17 cellular contexts compared by ENCODE assay signal in the genomic region with DNA sequence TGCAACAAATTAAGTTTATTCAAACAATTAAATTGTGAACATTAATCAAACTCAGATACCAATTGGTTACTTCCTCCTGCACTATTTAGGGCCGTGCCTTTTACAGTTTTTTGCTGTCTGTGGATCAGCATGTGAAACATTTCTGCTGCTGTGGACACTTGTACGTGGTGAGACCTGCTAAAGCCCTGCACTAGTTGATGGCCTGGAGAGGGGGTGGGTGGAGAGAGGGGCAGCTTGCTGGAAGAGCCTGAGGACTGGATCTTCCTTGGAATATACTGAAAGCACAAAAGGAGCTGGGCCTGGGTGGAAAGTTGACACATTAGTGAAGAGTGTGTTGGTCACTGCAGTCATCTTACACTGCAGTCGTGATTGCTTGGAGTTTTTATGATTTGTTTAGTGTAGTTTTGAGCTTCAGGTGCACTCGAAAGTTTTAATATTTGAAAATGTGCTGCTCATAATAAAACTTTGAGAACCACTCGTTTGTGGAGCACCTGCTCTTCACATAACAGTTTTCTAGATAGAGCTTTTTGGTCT. TPM values are rescaled to one million over a fixed set of nuclear protein-coding genes. Genes with fewer than 3 reads are reported as not detected.
DNase-seq lines count a peak whose midpoint lies in the region; ATAC-seq and TF ChIP-seq lines count a peak whose summit lies in the region.
"Had no signal": no experiment of that assay in that cellular context is flagged by ENCODE, and none has a peak within 500 bp of the region (broad histone marks: within the 10 kb centered on the region; RNA-seq: fewer than 3 reads in every experiment).

No MANE protein-coding gene starts in this region.

- H3K27ac ChIP-seq in neutrophil (peak overlapping the region; percentile 32), smooth muscle cell (ENCODE audit: low read depth) (no peak overlapping the region)
- H3K27ac ChIP-seq: KMS-11, parathyroid adenoma, skin epidermis had no signal

- H3K9me3 Mint-ChIP-seq in activated CD8-positive, alpha-beta T cell treated with anti-CD3 and anti-CD28 coated beads for 36 hours: peaks cover 2% of the 10 kb centered on the region
- no peaks in the 10 kb centered on the region for H3K9me3 Mint-ChIP-seq in activated CD8-positive, alpha-beta T cell treated with anti-CD3 and anti-CD28 coated beads, Interleukin-2, amount 10 ng/mL, durations not matched to agents 7 days and 5 days (ENCODE audit: insufficient read depth)
- peaks cover 2% of the 10 kb centered on the region for H3K9me3 Mint-ChIP-seq in activated naive CD8-positive, alpha-beta T cell treated with anti-CD3 and anti-CD28 coated beads for 36 hours
- H3K9me3 Mint-ChIP-seq: activated naive CD8-positive, alpha-beta T cell treated with anti-CD3 and anti-CD28 coated beads, Interleukin-2, amount 10 ng/mL, durations not matched to agents 7 days and 5 days; CD14-positive monocyte had no signal

- H3K27ac Mint-ChIP-seq in activated CD8-positive, alpha-beta T cell treated with anti-CD3 and anti-CD28 coated beads for 36 hours: peak overlapping the region; percentile 86
- no peak overlapping the region for H3K27ac Mint-ChIP-seq in activated CD8-positive, alpha-beta T cell treated with anti-CD3 and anti-CD28 coated beads, Interleukin-2, amount 10 ng/mL, durations not matched to agents 7 days and 5 days
- H3K27ac Mint-ChIP-seq in activated naive CD8-positive, alpha-beta T cell treated with anti-CD3 and anti-CD28 coated beads for 36 hours: peak overlapping the region; percentile 88
- H3K27ac Mint-ChIP-seq: activated naive CD8-positive, alpha-beta T cell treated with anti-CD3 and anti-CD28 coated beads, Interleukin-2, amount 10 ng/mL, durations not matched to agents 7 days and 5 days had no signal

- no peak for ATAC-seq in activated CD8-positive, alpha-beta T cell treated with anti-CD3 and anti-CD28 coated beads for 36 hours
- no peak for ATAC-seq in activated CD8-positive, alpha-beta T cell treated with anti-CD3 and anti-CD28 coated beads, Interleukin-2, amount 10 ng/mL, durations not matched to agents 7 days and 5 days
- ATAC-seq in HG02870 (IDR thresholded peaks at IDR 0.05; ENCODE audit: unreplicated experiment): no peak

- DNase-seq in activated CD8-positive, alpha-beta T cell treated with anti-CD3 and anti-CD28 coated beads for 36 hours: no peak
- no peak for DNase-seq in activated CD8-positive, alpha-beta T cell treated with anti-CD3 and anti-CD28 coated beads, Interleukin-2, amount 10 ng/mL, durations not matched to agents 7 days and 5 days
- peak; percentile 37 for DNase-seq in G401 (ENCODE audit: low spot score)
- no peak for DNase-seq in activated naive CD8-positive, alpha-beta T cell treated with anti-CD3 and anti-CD28 coated beads for 36 hours
- DNase-seq in NCI-H1105 treated with DMSO at 0.1 percent for 48 hours (lab: John Stamatoyannopoulos, UW): no peak
- DNase-seq in smooth muscle cell (lab: John Stamatoyannopoulos, UW; ENCODE audit: unreplicated experiment): no peak
- DNase-seq: activated naive CD8-positive, alpha-beta T cell treated with anti-CD3 and anti-CD28 coated beads, Interleukin-2, amount 10 ng/mL, durations not matched to agents 7 days and 5 days; EL; hippocampal formation; NCI-H1417 treated with DMSO at 0.1 percent for 48 hours; trophoblast cell had no signal

- no peaks in the 10 kb centered on the region for H3K9me3 ChIP-seq in neutrophil
- H3K9me3 ChIP-seq in smooth muscle cell (replicated peaks; ENCODE audit: low read depth): no peaks in the 10 kb centered on the region

- peaks cover 85% of the 10 kb centered on the region for H3K4me1 Mint-ChIP-seq in activated CD8-positive, alpha-beta T cell treated with anti-CD3 and anti-CD28 coated beads for 36 hours (ENCODE audit: low read depth)
- H3K4me1 Mint-ChIP-seq in activated CD8-positive, alpha-beta T cell treated with anti-CD3 and anti-CD28 coated beads, Interleukin-2, amount 10 ng/mL, durations not matched to agents 7 days and 5 days (ENCODE audit: low read depth): peaks cover 69% of the 10 kb centered on the region
- H3K4me1 Mint-ChIP-seq in activated naive CD8-positive, alpha-beta T cell treated with anti-CD3 and anti-CD28 coated beads for 36 hours: peaks cover 86% of the 10 kb centered on the region

- CTCF ChIA-PET in activated CD8-positive, alpha-beta T cell treated with anti-CD3 and anti-CD28 coated beads for 36 hours (lab: Charles Lee): interaction anchor here (0.8 to 1.4 kb wide), 5 partner anchors 9 to 68 kb away, joined by 3 to 7 read pairs (median 4); no protein-coding TSS in a partner anchor
- CTCF ChIA-PET in activated CD8-positive, alpha-beta T cell treated with anti-CD3 and anti-CD28 coated beads, Interleukin-2, amount 10 ng/mL, durations not matched to agents 7 days and 5 days (lab: Charles Lee): interaction anchor here (1.1 to 1.9 kb wide), 3 partner anchors 10 to 32 kb away, joined by 3 to 8 read pairs (median 6); a partner anchor contains a TSS

- 87% methylated on average over 5 of the region's 5 CpGs for WGBS in smooth muscle cell (ENCODE audit: low lambda C conversion rate)

- no peak overlapping the region for H2AFZ ChIP-seq in smooth muscle cell (ENCODE audit: low read depth)
- H2AFZ ChIP-seq: parathyroid adenoma had no signal

- H3K4me1 ChIP-seq in neutrophil (ENCODE audit: control insufficient read depth in 1 of 2, insufficient read depth in 1 of 2, low read depth in 1 of 2, low read length in 1 of 2): peaks cover 28 to 65% of the 10 kb centered on the region in 2 experiments
- no peaks in the 10 kb centered on the region for H3K4me1 ChIP-seq in smooth muscle cell (ENCODE audit: low read depth)
- H3K4me1 ChIP-seq: parathyroid adenoma had no signal

- POLR2A ChIA-PET in activated CD8-positive, alpha-beta T cell treated with anti-CD3 and anti-CD28 coated beads for 36 hours (lab: Charles Lee): interaction anchor here (0.9 to 1.1 kb wide), 2 partner anchors 10 to 21 kb away, joined by 5 to 8 read pairs; no protein-coding TSS in a partner anchor
- POLR2A ChIA-PET in activated CD8-positive, alpha-beta T cell treated with anti-CD3 and anti-CD28 coated beads, Interleukin-2, amount 10 ng/mL, durations not matched to agents 7 days and 5 days (lab: Charles Lee): interaction anchor here (1.3 kb wide), 1 partner anchor 10 kb away, joined by 4 read pairs; no protein-coding TSS in a partner anchor

- intact Hi-C loops in activated CD8-positive, alpha-beta T cell treated with anti-CD3 and anti-CD28 coated beads for 36 hours (cut with micrococcal nuclease): no loop called here

- peak overlapping the region; percentile 0 for H3K4me3 Mint-ChIP-seq in activated CD8-positive, alpha-beta T cell treated with anti-CD3 and anti-CD28 coated beads for 36 hours
- H3K4me3 Mint-ChIP-seq in activated CD8-positive, alpha-beta T cell treated with anti-CD3 and anti-CD28 coated beads, Interleukin-2, amount 10 ng/mL, durations not matched to agents 7 days and 5 days: no peak overlapping the region
- no peak overlapping the region for H3K4me3 Mint-ChIP-seq in activated naive CD8-positive, alpha-beta T cell treated with anti-CD3 and anti-CD28 coated beads for 36 hours
- H3K4me3 Mint-ChIP-seq: CD14-positive monocyte had no signal

- in situ Hi-C loops in G401 (cut with HindIII; ENCODE audit: low sequenced_read_pairs): no loop called here

- no peaks in the 10 kb centered on the region for H3K36me3 ChIP-seq in neutrophil
- no peaks in the 10 kb centered on the region for H3K36me3 ChIP-seq in smooth muscle cell (ENCODE audit: low read depth)

- TF ChIP-seq CTCF in activated CD8-positive, alpha-beta T cell treated with anti-CD3 and anti-CD28 coated beads for 36 hours (IDR thresholded peaks at IDR 0.05): no peak
- no peak for TF ChIP-seq CTCF in neutrophil (IDR thresholded peaks at IDR 0.05)
- no peak for TF ChIP-seq CTCF in smooth muscle cell (IDR thresholded peaks at IDR 0.05; ENCODE audit: borderline replicate concordance, insufficient read depth, poor library complexity, severe bottlenecking)

- no peaks in the 10 kb centered on the region for H3K27me3 Mint-ChIP-seq in activated CD8-positive, alpha-beta T cell treated with anti-CD3 and anti-CD28 coated beads for 36 hours
- H3K27me3 Mint-ChIP-seq in activated CD8-positive, alpha-beta T cell treated with anti-CD3 and anti-CD28 coated beads, Interleukin-2, amount 10 ng/mL, durations not matched to agents 7 days and 5 days (ENCODE audit: low read depth): no peaks in the 10 kb centered on the region
- H3K27me3 Mint-ChIP-seq in activated naive CD8-positive, alpha-beta T cell treated with anti-CD3 and anti-CD28 coated beads for 36 hours: no peaks in the 10 kb centered on the region
- H3K27me3 Mint-ChIP-seq: activated naive CD8-positive, alpha-beta T cell treated with anti-CD3 and anti-CD28 coated beads, Interleukin-2, amount 10 ng/mL, durations not matched to agents 7 days and 5 days had no signal

- no peak overlapping the region for H3K9ac ChIP-seq in smooth muscle cell (ENCODE audit: low read depth)
- H3K9ac ChIP-seq: KMS-11, parathyroid adenoma had no signal

- no peak overlapping the region for H3K4me2 ChIP-seq in smooth muscle cell
- H3K4me2 ChIP-seq: KMS-11 had no signal

- H4K20me1 ChIP-seq in smooth muscle cell (ENCODE audit: low read depth): peaks cover under 1% of the 10 kb centered on the region

- H3K27me3 ChIP-seq in neutrophil (no peaks in the 10 kb centered on the region), smooth muscle cell (ENCODE audit: low read depth) (no peaks in the 10 kb centered on the region)

- H3F3A ChIP-seq in smooth muscle cell (ENCODE audit: low read depth): no peaks in the 10 kb centered on the region

- H3K79me2 ChIP-seq in smooth muscle cell (ENCODE audit: low read depth): peaks cover 40% of the 10 kb centered on the region

- H3K4me3 ChIP-seq in neutrophil (ENCODE audit: low read depth in 1 of 2, low read length in 1 of 2) (no peak overlapping the region), smooth muscle cell (no peak overlapping the region)
- H3K4me3 ChIP-seq: skin epidermis had no signal

- peaks cover 10% of the 10 kb centered on the region for H3K36me3 Mint-ChIP-seq in activated CD8-positive, alpha-beta T cell treated with anti-CD3 and anti-CD28 coated beads for 36 hours (ENCODE audit: low read depth)
- peaks cover 22% of the 10 kb centered on the region for H3K36me3 Mint-ChIP-seq in activated CD8-positive, alpha-beta T cell treated with anti-CD3 and anti-CD28 coated beads, Interleukin-2, amount 10 ng/mL, durations not matched to agents 7 days and 5 days (ENCODE audit: low read depth)
- H3K36me3 Mint-ChIP-seq in activated naive CD8-positive, alpha-beta T cell treated with anti-CD3 and anti-CD28 coated beads for 36 hours: peaks cover 32% of the 10 kb centered on the region

RNA-seq across cellular contexts. Expression of a gene that starts 11.4 kb away (rescaled TPM):
- total RNA-seq in activated CD8-positive, alpha-beta T cell treated with anti-CD3 and anti-CD28 coated beads for 36 hours: 10 to 100 TPM; 19.4 to 19.7 TPM
- total RNA-seq in activated CD8-positive, alpha-beta T cell treated with anti-CD3 and anti-CD28 coated beads, Interleukin-2, amount 10 ng/mL, durations not matched to agents 7 days and 5 days: 10 to 100 TPM; 33.9 to 35.8 TPM
- total RNA-seq in G401 (2014; rRNA removed; shearing (Covaris generic)): not detected in 2 replicates
- 10 to 100 TPM; 19.1 to 19.6 TPM for total RNA-seq in activated naive CD8-positive, alpha-beta T cell treated with anti-CD3 and anti-CD28 coated beads for 36 hours
- total RNA-seq in smooth muscle cell: 5.0 and 8.7 TPM in 2 replicates
- 2.1 and 3.2 TPM in 2 replicates for polyA plus RNA-seq in smooth muscle cell
